1 cellular context compared by ENCODE assay signal in genomic region chr10:119691726-119692125, GRCh38.
TF ChIP-seq lines count a peak whose summit lies in the region.

No MANE protein-coding gene starts in this region.

TF ChIP-seq in K562, 482 proteins besides CTCF, POLR2A, EP300 and RAD21 (continued from another document):
- TF ChIP-seq, protein P1, sequence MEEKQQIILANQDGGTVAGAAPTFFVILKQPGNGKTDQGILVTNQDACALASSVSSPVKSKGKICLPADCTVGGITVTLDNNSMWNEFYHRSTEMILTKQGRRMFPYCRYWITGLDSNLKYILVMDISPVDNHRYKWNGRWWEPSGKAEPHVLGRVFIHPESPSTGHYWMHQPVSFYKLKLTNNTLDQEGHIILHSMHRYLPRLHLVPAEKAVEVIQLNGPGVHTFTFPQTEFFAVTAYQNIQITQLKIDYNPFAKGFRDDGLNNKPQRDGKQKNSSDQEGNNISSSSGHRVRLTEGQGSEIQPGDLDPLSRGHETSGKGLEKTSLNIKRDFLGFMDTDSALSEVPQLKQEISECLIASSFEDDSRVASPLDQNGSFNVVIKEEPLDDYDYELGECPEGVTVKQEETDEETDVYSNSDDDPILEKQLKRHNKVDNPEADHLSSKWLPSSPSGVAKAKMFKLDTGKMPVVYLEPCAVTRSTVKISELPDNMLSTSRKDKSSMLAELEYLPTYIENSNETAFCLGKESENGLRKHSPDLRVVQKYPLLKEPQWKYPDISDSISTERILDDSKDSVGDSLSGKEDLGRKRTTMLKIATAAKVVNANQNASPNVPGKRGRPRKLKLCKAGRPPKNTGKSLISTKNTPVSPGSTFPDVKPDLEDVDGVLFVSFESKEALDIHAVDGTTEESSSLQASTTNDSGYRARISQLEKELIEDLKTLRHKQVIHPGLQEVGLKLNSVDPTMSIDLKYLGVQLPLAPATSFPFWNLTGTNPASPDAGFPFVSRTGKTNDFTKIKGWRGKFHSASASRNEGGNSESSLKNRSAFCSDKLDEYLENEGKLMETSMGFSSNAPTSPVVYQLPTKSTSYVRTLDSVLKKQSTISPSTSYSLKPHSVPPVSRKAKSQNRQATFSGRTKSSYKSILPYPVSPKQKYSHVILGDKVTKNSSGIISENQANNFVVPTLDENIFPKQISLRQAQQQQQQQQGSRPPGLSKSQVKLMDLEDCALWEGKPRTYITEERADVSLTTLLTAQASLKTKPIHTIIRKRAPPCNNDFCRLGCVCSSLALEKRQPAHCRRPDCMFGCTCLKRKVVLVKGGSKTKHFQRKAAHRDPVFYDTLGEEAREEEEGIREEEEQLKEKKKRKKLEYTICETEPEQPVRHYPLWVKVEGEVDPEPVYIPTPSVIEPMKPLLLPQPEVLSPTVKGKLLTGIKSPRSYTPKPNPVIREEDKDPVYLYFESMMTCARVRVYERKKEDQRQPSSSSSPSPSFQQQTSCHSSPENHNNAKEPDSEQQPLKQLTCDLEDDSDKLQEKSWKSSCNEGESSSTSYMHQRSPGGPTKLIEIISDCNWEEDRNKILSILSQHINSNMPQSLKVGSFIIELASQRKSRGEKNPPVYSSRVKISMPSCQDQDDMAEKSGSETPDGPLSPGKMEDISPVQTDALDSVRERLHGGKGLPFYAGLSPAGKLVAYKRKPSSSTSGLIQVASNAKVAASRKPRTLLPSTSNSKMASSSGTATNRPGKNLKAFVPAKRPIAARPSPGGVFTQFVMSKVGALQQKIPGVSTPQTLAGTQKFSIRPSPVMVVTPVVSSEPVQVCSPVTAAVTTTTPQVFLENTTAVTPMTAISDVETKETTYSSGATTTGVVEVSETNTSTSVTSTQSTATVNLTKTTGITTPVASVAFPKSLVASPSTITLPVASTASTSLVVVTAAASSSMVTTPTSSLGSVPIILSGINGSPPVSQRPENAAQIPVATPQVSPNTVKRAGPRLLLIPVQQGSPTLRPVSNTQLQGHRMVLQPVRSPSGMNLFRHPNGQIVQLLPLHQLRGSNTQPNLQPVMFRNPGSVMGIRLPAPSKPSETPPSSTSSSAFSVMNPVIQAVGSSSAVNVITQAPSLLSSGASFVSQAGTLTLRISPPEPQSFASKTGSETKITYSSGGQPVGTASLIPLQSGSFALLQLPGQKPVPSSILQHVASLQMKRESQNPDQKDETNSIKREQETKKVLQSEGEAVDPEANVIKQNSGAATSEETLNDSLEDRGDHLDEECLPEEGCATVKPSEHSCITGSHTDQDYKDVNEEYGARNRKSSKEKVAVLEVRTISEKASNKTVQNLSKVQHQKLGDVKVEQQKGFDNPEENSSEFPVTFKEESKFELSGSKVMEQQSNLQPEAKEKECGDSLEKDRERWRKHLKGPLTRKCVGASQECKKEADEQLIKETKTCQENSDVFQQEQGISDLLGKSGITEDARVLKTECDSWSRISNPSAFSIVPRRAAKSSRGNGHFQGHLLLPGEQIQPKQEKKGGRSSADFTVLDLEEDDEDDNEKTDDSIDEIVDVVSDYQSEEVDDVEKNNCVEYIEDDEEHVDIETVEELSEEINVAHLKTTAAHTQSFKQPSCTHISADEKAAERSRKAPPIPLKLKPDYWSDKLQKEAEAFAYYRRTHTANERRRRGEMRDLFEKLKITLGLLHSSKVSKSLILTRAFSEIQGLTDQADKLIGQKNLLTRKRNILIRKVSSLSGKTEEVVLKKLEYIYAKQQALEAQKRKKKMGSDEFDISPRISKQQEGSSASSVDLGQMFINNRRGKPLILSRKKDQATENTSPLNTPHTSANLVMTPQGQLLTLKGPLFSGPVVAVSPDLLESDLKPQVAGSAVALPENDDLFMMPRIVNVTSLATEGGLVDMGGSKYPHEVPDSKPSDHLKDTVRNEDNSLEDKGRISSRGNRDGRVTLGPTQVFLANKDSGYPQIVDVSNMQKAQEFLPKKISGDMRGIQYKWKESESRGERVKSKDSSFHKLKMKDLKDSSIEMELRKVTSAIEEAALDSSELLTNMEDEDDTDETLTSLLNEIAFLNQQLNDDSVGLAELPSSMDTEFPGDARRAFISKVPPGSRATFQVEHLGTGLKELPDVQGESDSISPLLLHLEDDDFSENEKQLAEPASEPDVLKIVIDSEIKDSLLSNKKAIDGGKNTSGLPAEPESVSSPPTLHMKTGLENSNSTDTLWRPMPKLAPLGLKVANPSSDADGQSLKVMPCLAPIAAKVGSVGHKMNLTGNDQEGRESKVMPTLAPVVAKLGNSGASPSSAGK (IDR thresholded peaks at IDR 0.05) = no peak
- no peak for TF ChIP-seq EHMT2 (IDR thresholded peaks at IDR 0.05)
- peak; percentile 49 for TF ChIP-seq MAFG (tag; conservative IDR thresholded peaks at IDR 0.05)
- TF ChIP-seq, protein P2, sequence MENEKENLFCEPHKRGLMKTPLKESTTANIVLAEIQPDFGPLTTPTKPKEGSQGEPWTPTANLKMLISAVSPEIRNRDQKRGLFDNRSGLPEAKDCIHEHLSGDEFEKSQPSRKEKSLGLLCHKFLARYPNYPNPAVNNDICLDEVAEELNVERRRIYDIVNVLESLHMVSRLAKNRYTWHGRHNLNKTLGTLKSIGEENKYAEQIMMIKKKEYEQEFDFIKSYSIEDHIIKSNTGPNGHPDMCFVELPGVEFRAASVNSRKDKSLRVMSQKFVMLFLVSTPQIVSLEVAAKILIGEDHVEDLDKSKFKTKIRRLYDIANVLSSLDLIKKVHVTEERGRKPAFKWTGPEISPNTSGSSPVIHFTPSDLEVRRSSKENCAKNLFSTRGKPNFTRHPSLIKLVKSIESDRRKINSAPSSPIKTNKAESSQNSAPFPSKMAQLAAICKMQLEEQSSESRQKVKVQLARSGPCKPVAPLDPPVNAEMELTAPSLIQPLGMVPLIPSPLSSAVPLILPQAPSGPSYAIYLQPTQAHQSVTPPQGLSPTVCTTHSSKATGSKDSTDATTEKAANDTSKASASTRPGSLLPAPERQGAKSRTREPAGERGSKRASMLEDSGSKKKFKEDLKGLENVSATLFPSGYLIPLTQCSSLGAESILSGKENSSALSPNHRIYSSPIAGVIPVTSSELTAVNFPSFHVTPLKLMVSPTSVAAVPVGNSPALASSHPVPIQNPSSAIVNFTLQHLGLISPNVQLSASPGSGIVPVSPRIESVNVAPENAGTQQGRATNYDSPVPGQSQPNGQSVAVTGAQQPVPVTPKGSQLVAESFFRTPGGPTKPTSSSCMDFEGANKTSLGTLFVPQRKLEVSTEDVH (IDR thresholded peaks at IDR 0.05; ENCODE audit: low read depth, partially characterized antibody) = no peak
- TF ChIP-seq IRF2 (CRISPR knock-in tag; IDR thresholded peaks at IDR 0.05) = no peak
